ENCODE assay signal across 17 cellular contexts in the genomic region with DNA sequence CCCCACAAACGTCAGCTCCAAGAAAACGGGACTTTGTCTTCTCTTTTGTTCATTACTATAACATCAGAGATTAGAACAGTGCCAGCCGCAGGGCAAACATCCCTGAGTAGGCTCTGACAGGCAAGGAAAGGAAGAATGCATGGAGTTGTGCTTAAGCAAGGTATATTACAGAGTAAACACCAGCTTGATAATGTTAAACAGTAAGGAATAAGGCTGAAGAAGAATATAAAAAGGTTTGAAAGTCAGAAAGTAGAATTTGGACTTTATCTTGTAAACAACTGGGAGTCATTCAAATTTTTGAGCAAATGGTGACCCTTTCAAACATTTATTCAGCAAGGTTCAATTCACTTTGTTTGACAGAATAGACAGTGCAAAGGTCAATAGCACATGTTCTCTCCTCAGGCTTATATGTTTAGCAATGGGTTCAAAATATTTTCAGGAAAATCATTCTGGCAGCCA.
"Had no signal": no experiment of that assay in that cellular context is flagged by ENCODE, and none has a peak within 500 bp of the region (broad histone marks: within the 10 kb centered on the region; RNA-seq: fewer than 3 reads in every experiment).

No MANE protein-coding gene starts in this region.

- H3K4me3 ChIP-seq: ovary, thoracic aorta had no signal

- H3K27ac ChIP-seq: ovary, thoracic aorta had no signal

- DNase-seq: cerebellar nuclear complex; effector CD4-positive, alpha-beta T cell; endodermal cell; foreskin melanocyte; head of caudate nucleus; left ventricle myocardium superior; mesendoderm; natural killer cell; ovary; right cardiac atrium; stimulated activated CD4-positive, alpha-beta T cell treated with anti-CD3 and anti-CD28 coated beads, Interleukin-1b, Interleukin-23, amount 100 ng/mL, for 48 hours; stimulated activated CD4-positive, alpha-beta T cell treated with anti-CD3 and anti-CD28 coated beads, Interleukin-4, amount 100 ng/mL, for 24 hours; stimulated activated naive CD8-positive, alpha-beta T cell treated with anti-CD3 and anti-CD28 coated beads, Interleukin-15, amount 100 ng/mL, for 72 hours; substantia nigra; trophoblast cell had no signal

- H3K9me3 ChIP-seq: ovary, thoracic aorta had no signal

- H3K27me3 ChIP-seq: ovary had no signal

- H3K36me3 ChIP-seq: ovary, thoracic aorta had no signal

- ATAC-seq: left ventricle myocardium superior; natural killer cell; right cardiac atrium; stimulated activated memory B cell treated with anti-CD40 and anti-IgM and Interleukin-4, amounts not matched to agents 10 μg/mL and 1 μg/mL and 100 μg/mL, for 72 hours; stimulated activated naive CD8-positive, alpha-beta T cell treated with anti-CD3 and anti-CD28 coated beads, Interleukin-15, amount 100 ng/mL, for 72 hours had no signal
